8 cellular contexts compared by ENCODE assay signal in genomic region chr17:42276359-42276608, GRCh38. TPM values are rescaled to one million over a fixed set of nuclear protein-coding genes. Genes with fewer than 3 reads are reported as not detected.
A peak's percentile ranks its signal among the peaks of the same experiment; 100 is the strongest.
DNase-seq lines count a peak whose midpoint lies in the region; ATAC-seq and TF ChIP-seq lines count a peak whose summit lies in the region.

Gene STAT5B (minus strand): TSS chr17:42276391. CDS start chr17:42232127, 44,264 bp downstream.

- peaks cover 4% of the 10 kb centered on the region; the same call in 1 of the 2 replicates for H3K9me1 ChIP-seq in IMR-90 (ENCODE audit: insufficient read depth, low read length)

- peak within 1 kb of the TSS; percentile 89 for H3K27ac ChIP-seq in CD4-positive, CD25-positive, alpha-beta regulatory T cell (ENCODE audit: insufficient read depth, low read length, poor library complexity, severe bottlenecking)
- H3K27ac ChIP-seq in IMR-90 (ENCODE audit: insufficient read depth, low read length), result peak within 1 kb of the TSS; percentile 76

- no peak for TF ChIP-seq RAD21 in IMR-90 (IDR thresholded peaks at IDR 0.05; ENCODE audit: low read length)

- H2BK120ac ChIP-seq in IMR-90 (ENCODE audit: low read depth, low read length), result peak within 1 kb of the TSS; percentile 75

- POLR2A ChIA-PET in IMR-90 (lab: Charles Lee; ENCODE audit: unreplicated experiment), result interaction anchor here (0.6 kb wide), 1 partner anchor 48 kb away, joined by 4 read pairs; no protein-coding TSS in a partner anchor

- no TSS peak for BruUV-seq in IMR-90 (replicated peaks; lab: Mats Ljungman, UMichigan)

- H3K4me1 Mint-ChIP-seq in CD4-positive, CD25-positive, alpha-beta regulatory T cell, result peaks cover 16 to 52% (median 37%) of the 10 kb centered on the region in 4 donors
- H3K4me1 Mint-ChIP-seq in progenitor cell of endocrine pancreas (ENCODE audit: low read depth), result peaks cover 23% of the 10 kb centered on the region

- H3K23ac ChIP-seq in IMR-90 (ENCODE audit: low read depth, low read length), result peak within 1 kb of the TSS; percentile 83

- peak; percentile 69 to 73 for ATAC-seq in CD4-positive, CD25-positive, alpha-beta regulatory T cell (ENCODE audit: low read depth in 2 of 2)
- ATAC-seq in GM19328 (IDR thresholded peaks at IDR 0.05; ENCODE audit: unreplicated experiment), result peak; percentile 67
- ATAC-seq in IMR-90 (ENCODE audit: low read depth), result peak; percentile 82
- ATAC-seq in left ventricle myocardium superior, result peak; percentile 88
- no peak for ATAC-seq in HG02870 (IDR thresholded peaks at IDR 0.05; ENCODE audit: unreplicated experiment)

- H3K27ac Mint-ChIP-seq in CD4-positive, CD25-positive, alpha-beta regulatory T cell, result peak within 1 kb of the TSS; percentile 96 to 97 (median 97)
- H3K27ac Mint-ChIP-seq in progenitor cell of endocrine pancreas, result peak within 1 kb of the TSS; percentile 95

- CTCF ChIA-PET in IMR-90 (lab: Yijun Ruan, JAX), result no interaction called here

- H3K9ac ChIP-seq in IMR-90 (ENCODE audit: low read depth, low read length), result peak within 1 kb of the TSS; percentile 91

- H4K5ac ChIP-seq in IMR-90 (ENCODE audit: low read depth, low read length), result peak within 1 kb of the TSS; percentile 52

- H2BK20ac ChIP-seq in IMR-90 (ENCODE audit: low read depth, low read length), result peak within 1 kb of the TSS; percentile 63

- H3K4ac ChIP-seq in IMR-90 (ENCODE audit: low read depth, low read length), result peak within 1 kb of the TSS; percentile 91

- peak within 1 kb of the TSS; percentile 91 for H4K91ac ChIP-seq in IMR-90 (ENCODE audit: insufficient read depth, low read depth, low read length)

- H4K20me1 ChIP-seq in IMR-90 (ENCODE audit: insufficient read depth, low read length), result peaks cover 22% of the 10 kb centered on the region

- H3K27me3 ChIP-seq in CD4-positive, CD25-positive, alpha-beta regulatory T cell (ENCODE audit: control insufficient read depth, insufficient read depth, low read length), result no peaks in the 10 kb centered on the region
- no peaks in the 10 kb centered on the region for H3K27me3 ChIP-seq in IMR-90 (ENCODE audit: control insufficient read depth, insufficient read depth, low read length)

- peak within 1 kb of the TSS; percentile 87 for H3K56ac ChIP-seq in IMR-90 (ENCODE audit: extremely low read depth, insufficient read depth, low read length)

- H3K36me3 Mint-ChIP-seq in CD4-positive, CD25-positive, alpha-beta regulatory T cell, result no peaks in the 10 kb centered on the region
- no peaks in the 10 kb centered on the region for H3K36me3 Mint-ChIP-seq in progenitor cell of endocrine pancreas (ENCODE audit: insufficient read depth)

- H3K79me1 ChIP-seq in IMR-90 (ENCODE audit: low read depth in 1 of 2, low read length in 2 of 2), result peaks cover 4 to 41% of the 10 kb centered on the region in 2 experiments; a peak in 2 of 4 replicates

- dilution Hi-C loops in IMR-90 (cut with HindIII; ENCODE audit: low sequenced_read_pairs, unreplicated experiment), result no loop called here

- H2BK15ac ChIP-seq in IMR-90 (ENCODE audit: low read depth, low read length), result peak within 1 kb of the TSS; percentile 84; the same call in 1 of the 3 replicates

- H3K14ac ChIP-seq in IMR-90 (replicated peaks; ENCODE audit: low read depth, low read length), result peak within 1 kb of the TSS; percentile 96

- peak within 1 kb of the TSS; percentile 99 for H3K4me3 ChIP-seq in CD4-positive, CD25-positive, alpha-beta regulatory T cell (ENCODE audit: low read depth, low read length)
- H3K4me3 ChIP-seq in IMR-90 (ENCODE audit: insufficient read depth, low read depth, low read length), result peak within 1 kb of the TSS; percentile 77

- 0% methylated on average over 16 of the region's 47 CpGs; no CpG with 5 or more reads in 1 of the 2 experiments for WGBS in IMR-90 (ENCODE audit: extremely low coverage in 2 of 2, insufficient read length in 1 of 2), 2 experiments

- H2BK5ac ChIP-seq in IMR-90 (ENCODE audit: low read depth, low read length, poor library complexity, severe bottlenecking), result peak within 1 kb of the TSS; percentile 64

- peak within 1 kb of the TSS; percentile 87 to 94 for H4K8ac ChIP-seq in IMR-90 (ENCODE audit: low read depth in 2 of 2, low read length in 2 of 2)

- H2AK9ac ChIP-seq in IMR-90 (replicated peaks; ENCODE audit: low read depth, low read length, poor library complexity), result peak within 1 kb of the TSS; percentile 96

- H2AFZ ChIP-seq in IMR-90 (replicated peaks; ENCODE audit: low read length, poor library complexity), result peak within 1 kb of the TSS; percentile 99

- in situ Hi-C loops in IMR-90 (cut with MboI; ENCODE audit: low sequenced_read_pairs), result no loop called here

- H3K9me3 Mint-ChIP-seq in CD4-positive, CD25-positive, alpha-beta regulatory T cell, result no peaks in the 10 kb centered on the region
- no peaks in the 10 kb centered on the region for H3K9me3 Mint-ChIP-seq in progenitor cell of endocrine pancreas (ENCODE audit: low read depth)

- peak within 1 kb of the TSS; percentile 63 for H3K18ac ChIP-seq in IMR-90 (ENCODE audit: low read depth, low read length)

- peak within 1 kb of the TSS; percentile 61 for H2AK5ac ChIP-seq in IMR-90 (ENCODE audit: low read depth, low read length)

- no peaks in the 10 kb centered on the region for H3K36me3 ChIP-seq in CD4-positive, CD25-positive, alpha-beta regulatory T cell (ENCODE audit: control insufficient read depth, insufficient read depth, low read length)
- no peaks in the 10 kb centered on the region for H3K36me3 ChIP-seq in IMR-90 (ENCODE audit: control insufficient read depth, insufficient read depth, low read length)

- peaks cover 46% of the 10 kb centered on the region for H3K4me1 ChIP-seq in CD4-positive, CD25-positive, alpha-beta regulatory T cell (ENCODE audit: control insufficient read depth, insufficient read depth, low read length, poor library complexity, severe bottlenecking)
- H3K4me1 ChIP-seq in IMR-90 (ENCODE audit: control insufficient read depth, insufficient read depth, low read length), result peaks cover 3% of the 10 kb centered on the region

- peak within 1 kb of the TSS; percentile 89 for H3K4me2 ChIP-seq in IMR-90 (ENCODE audit: low read depth, low read length)

- intact Hi-C loops in IMR-90 (cut with micrococcal nuclease), result loop anchor here (5.0 kb wide), 1 partner anchor 54 kb away; no protein-coding TSS in a partner anchor
- intact Hi-C loops in T-helper 1 cell treated with Interleukin-12 subunit alpha and Interleukin-12 subunit beta and Interleukin-4 antibody, amounts not matched to agents 30 ng/mL and 1 ng/mL, for 36 hours (cut with micrococcal nuclease), result no loop called here
- intact Hi-C loops in left ventricle myocardium superior (cut with micrococcal nuclease), result no loop called here

- peak within 1 kb of the TSS; percentile 96 to 99 (median 96) for H3K4me3 Mint-ChIP-seq in CD4-positive, CD25-positive, alpha-beta regulatory T cell
- H3K4me3 Mint-ChIP-seq in progenitor cell of endocrine pancreas (ENCODE audit: low read depth), result peak within 1 kb of the TSS; percentile 88

- H3K9me3 ChIP-seq in CD4-positive, CD25-positive, alpha-beta regulatory T cell (ENCODE audit: control insufficient read depth in 2 of 2, low read length in 2 of 2), result no peaks in the 10 kb centered on the region
- no peaks in the 10 kb centered on the region for H3K9me3 ChIP-seq in IMR-90 (ENCODE audit: control insufficient read depth, insufficient read depth, low read length)

- TF ChIP-seq CTCF in IMR-90 (conservative IDR thresholded peaks at IDR 0.05; ENCODE audit: low read depth, low read length) (no peak), progenitor cell of endocrine pancreas (IDR thresholded peaks at IDR 0.05; ENCODE audit: unreplicated experiment) (no peak)

- peak; percentile 53 to 82 (median 75) for DNase-seq in CD4-positive, CD25-positive, alpha-beta regulatory T cell
- DNase-seq in IMR-90 (peak; percentile 55), amygdala (lab: John Stamatoyannopoulos, UW) (peak in 31 of 56 donors; percentile 30 to 78 (median 49)), left ventricle myocardium superior (peak; percentile 89), progenitor cell of endocrine pancreas (ENCODE audit: low spot score, unreplicated experiment) (peak; percentile 46)

- TF ChIP-seq POLR2A in IMR-90 (IDR thresholded peaks at IDR 0.05; ENCODE audit: low read depth, low read length), result no peak

- no peaks in the 10 kb centered on the region for H3K27me3 Mint-ChIP-seq in CD4-positive, CD25-positive, alpha-beta regulatory T cell
- no peaks in the 10 kb centered on the region for H3K27me3 Mint-ChIP-seq in progenitor cell of endocrine pancreas

TF ChIP-seq in IMR-90, 13 proteins besides CTCF, POLR2A, EP300 and RAD21:
- no peak for TF ChIP-seq USF2 (IDR thresholded peaks at IDR 0.05; ENCODE audit: low read depth, low read length)

RNA-seq across cellular contexts. Expression of gene STAT5B, which starts in this region (rescaled TPM):
- total RNA-seq in CD4-positive, CD25-positive, alpha-beta regulatory T cell, result 241 TPM
- 100 to 1,000 TPM; 109 to 117 (median 112) TPM for polyA plus RNA-seq in CD4-positive, CD25-positive, alpha-beta regulatory T cell
- total RNA-seq in IMR-90 (2012; rRNA removed) (21.7 and 24.4 TPM in 2 replicates), left ventricle myocardium superior (33.4 TPM), progenitor cell of endocrine pancreas (43.3 and 46.8 TPM in 2 replicates)
- polyA plus RNA-seq in IMR-90 (2012; rRNA removed), result 28.7 and 29.6 TPM in 2 replicates
- polyA plus RNA-seq in IMR-90 (2012; cell fraction: cytosol; rRNA removed), result 11.6 and 14.8 TPM in 2 replicates
- polyA plus RNA-seq in IMR-90 (2012; cell fraction: nucleus; rRNA removed; ENCODE audit: low replicate concordance), result 95.5 and 119 TPM in 2 replicates
- total RNA-seq in T-helper 1 cell treated with Interleukin-12 subunit alpha and Interleukin-12 subunit beta and Interleukin-4 antibody, amounts not matched to agents 30 ng/mL and 1 ng/mL, for 36 hours, result 156 TPM in 2 replicates
